ENCODE assay signal across 31 cellular contexts in genomic region chr7:89772276-89772675, GRCh38.
"Had no signal": no experiment of that assay in that cellular context is flagged by ENCODE, and none has a peak within 500 bp of the region (broad histone marks: within the 10 kb centered on the region; RNA-seq: fewer than 3 reads in every experiment).

No MANE protein-coding gene starts in this region.

- H3K9me3 ChIP-seq: esophagus muscularis mucosa, ovary, prostate gland, sigmoid colon, stomach, tibial artery, upper lobe of right lung had no signal

- H3K4me1 ChIP-seq: esophagus muscularis mucosa, foreskin keratinocyte, heart left ventricle, prostate gland, sigmoid colon, tibial artery, upper lobe of right lung had no signal

- H3K4me3 ChIP-seq: esophagus muscularis mucosa, heart left ventricle, ovary, prostate gland, sigmoid colon, smooth muscle cell, stomach, tibial artery, upper lobe of right lung had no signal

- ATAC-seq: foreskin keratinocyte; heart left ventricle; stimulated activated naive B cell treated with anti-CD40 and anti-IgM and Interleukin-4, amounts not matched to agents 10 μg/mL and 1 μg/mL and 100 μg/mL, for 72 hours; T-helper 17 cell; upper lobe of right lung; WTC11 had no signal

- H3K27me3 ChIP-seq: brain microvascular endothelial cell, esophagus muscularis mucosa, foreskin keratinocyte, heart left ventricle, ovary, sigmoid colon, stomach, tibial artery, upper lobe of right lung had no signal

- H3K27ac ChIP-seq: brain microvascular endothelial cell, esophagus muscularis mucosa, foreskin keratinocyte, heart left ventricle, ovary, prostate gland, sigmoid colon, tibial artery, upper lobe of right lung had no signal

- H3K36me3 ChIP-seq: brain microvascular endothelial cell, esophagus muscularis mucosa, heart left ventricle, ovary, prostate gland, sigmoid colon, stomach, tibial artery, upper lobe of right lung had no signal

- H3K4me2 ChIP-seq: smooth muscle cell had no signal

- DNase-seq: activated CD4-positive, alpha-beta memory T cell treated with anti-CD3 and anti-CD28 coated beads, Interleukin-2, amount 10 ng/mL, durations not matched to agents 7 days and 5 days; activated CD4-positive, alpha-beta T cell treated with anti-CD3 and anti-CD28 coated beads for 1 hour; activated CD4-positive, alpha-beta T cell treated with anti-CD3 and anti-CD28 coated beads, Interleukin-2, amount 10 ng/mL, durations not matched to agents 7 days and 5 days; activated CD8-positive, alpha-beta memory T cell treated with anti-CD3 and anti-CD28 coated beads, Interleukin-2, amount 50 U/mL, for 48 hours; activated gamma-delta T cell treated with Interleukin-2 at 50 U/mL for 16 hours; activated naive CD4-positive, alpha-beta T cell treated with anti-CD3 and anti-CD28 coated beads, Interleukin-2, amount 50 U/mL, for 16 hours; activated T-cell treated with anti-CD3 and anti-CD28 coated beads, Interleukin-2, amount 50 U/mL, for 24 hours; amniotic stem cell; brain microvascular endothelial cell; caudate nucleus; foreskin keratinocyte; heart left ventricle; hypothalamus; immature natural killer cell; mammary epithelial cell; naive B cell; nephron progenitor cell; ovary; sigmoid colon; stimulated activated CD4-positive, alpha-beta T cell treated with anti-CD3 and anti-CD28 coated beads, Interleukin-15, amount 100 ng/mL, for 24 hours; stimulated activated CD4-positive, alpha-beta T cell treated with anti-CD3 and anti-CD28 coated beads, Interleukin-2, amount 100 ng/mL, for 24 hours; stimulated activated naive B cell treated with anti-CD40 and anti-IgM and Interleukin-4, amounts not matched to agents 10 μg/mL and 1 μg/mL and 100 μg/mL, for 72 hours; stomach; T-helper 17 cell; T1000; tibial artery; upper lobe of right lung had no signal
